Comparison of ENCODE assay signal across 19 cellular contexts in genomic region chr10:50593523-50593922, GRCh38. TPM values are rescaled to one million over a fixed set of nuclear protein-coding genes. Genes with fewer than 3 reads are reported as not detected.
DNase-seq lines count a peak whose midpoint lies in the region; ATAC-seq lines count a peak whose summit lies in the region.
"Had no signal": no experiment of that assay in that cellular context is flagged by ENCODE, and none has a peak within 500 bp of the region (broad histone marks: within the 10 kb centered on the region; RNA-seq: fewer than 3 reads in every experiment).

No MANE protein-coding gene starts in this region.

- peak overlapping the region; percentile 79 for H3K4me2 ChIP-seq in skeletal muscle satellite cell (ENCODE audit: low read length)

- H3K27me3 ChIP-seq in skeletal muscle satellite cell (ENCODE audit: control insufficient read depth, insufficient read depth, low read length): no peaks in the 10 kb centered on the region
- H3K27me3 ChIP-seq: esophagus squamous epithelium, Peyer's patch, testis had no signal

- no peaks in the 10 kb centered on the region for H3K27me3 Mint-ChIP-seq in activated CD4-positive, alpha-beta T cell treated with anti-CD3 and anti-CD28 coated beads for 36 hours
- no peaks in the 10 kb centered on the region for H3K27me3 Mint-ChIP-seq in activated T-helper 17 cell treated with anti-CD3 and anti-CD28 coated beads, Interleukin-2, amount 50 U/mL, for 72 hours
- H3K27me3 Mint-ChIP-seq: activated naive CD8-positive, alpha-beta T cell had no signal

- peaks cover 16% of the 10 kb centered on the region for H3K36me3 Mint-ChIP-seq in activated CD4-positive, alpha-beta T cell treated with anti-CD3 and anti-CD28 coated beads for 36 hours (ENCODE audit: low read depth)
- peaks cover 17% of the 10 kb centered on the region for H3K36me3 Mint-ChIP-seq in activated T-helper 17 cell treated with anti-CD3 and anti-CD28 coated beads, Interleukin-2, amount 50 U/mL, for 72 hours (ENCODE audit: low read depth)
- H3K36me3 Mint-ChIP-seq: mesothelial cell of epicardium had no signal

- DNase-seq in activated CD4-positive, alpha-beta T cell treated with anti-CD3 and anti-CD28 coated beads for 36 hours: no peak
- no peak for DNase-seq in activated CD4-positive, alpha-beta T cell treated with anti-CD3 and anti-CD28 coated beads, Interleukin-2, amount 50 U/mL, for 1 hour
- DNase-seq in fibroblast of peridontal ligament (ENCODE audit: extremely low read depth) (peak; percentile 42), iPS-NIHi11 (ENCODE audit: low spot score) (no peak), NK-92 (lab: John Stamatoyannopoulos, UW; ENCODE audit: unreplicated experiment) (no peak), T-helper 9 cell (no peak)
- DNase-seq: 8988T; activated CD4-positive, alpha-beta T cell treated with anti-CD3 and anti-CD28 coated beads, Interleukin-2, amount 50 U/mL, for 48 hours; activated T-cell treated with anti-CD3 and anti-CD28 coated beads, Interleukin-2, amount 50 U/mL, for 4 hours; esophagus squamous epithelium; NCI-H1436 treated with DMSO at 0.1 percent for 48 hours; nephron progenitor cell; Peyer's patch; testis had no signal

- intact Hi-C loops in activated CD4-positive, alpha-beta T cell treated with anti-CD3 and anti-CD28 coated beads for 36 hours (cut with DNase I, micrococcal nuclease): no loop called here

- peak; percentile 68 for ATAC-seq in activated CD4-positive, alpha-beta T cell treated with anti-CD3 and anti-CD28 coated beads for 36 hours
- ATAC-seq in activated T-helper 17 cell treated with anti-CD3 and anti-CD28 coated beads, Interleukin-2, amount 50 U/mL, for 72 hours (replicated peaks): peak; percentile 47

- peaks cover 17% of the 10 kb centered on the region for H3K4me1 ChIP-seq in skeletal muscle satellite cell (ENCODE audit: control insufficient read depth, insufficient read depth, low read length)
- H3K4me1 ChIP-seq: Peyer's patch, prostate gland, testis had no signal

- CTCF ChIA-PET in activated CD4-positive, alpha-beta T cell treated with anti-CD3 and anti-CD28 coated beads for 36 hours (lab: Charles Lee): no interaction called here

- H3K9ac ChIP-seq in skeletal muscle satellite cell (ENCODE audit: low read depth, low read length): peak overlapping the region; percentile 66

- no peak overlapping the region for H3K4me3 Mint-ChIP-seq in activated CD4-positive, alpha-beta T cell treated with anti-CD3 and anti-CD28 coated beads for 36 hours
- H3K4me3 Mint-ChIP-seq in activated T-helper 17 cell treated with anti-CD3 and anti-CD28 coated beads, Interleukin-2, amount 50 U/mL, for 72 hours: no peak overlapping the region
- H3K4me3 Mint-ChIP-seq: activated naive CD8-positive, alpha-beta T cell; activated T-cell treated with anti-CD3 and anti-CD28 coated beads, Interleukin-2, amount 50 U/mL, for 4 hours; mesothelial cell of epicardium; nephron progenitor cell had no signal

- peak overlapping the region; percentile 46 for H3K4me3 ChIP-seq in skeletal muscle satellite cell (ENCODE audit: low read length)
- H3K4me3 ChIP-seq: esophagus squamous epithelium, Peyer's patch, prostate gland, testis had no signal

- POLR2A ChIA-PET in activated CD4-positive, alpha-beta T cell treated with anti-CD3 and anti-CD28 coated beads for 36 hours (lab: Charles Lee): no interaction called here

- no peaks in the 10 kb centered on the region for H3K9me3 ChIP-seq in skeletal muscle satellite cell (replicated peaks; ENCODE audit: low read length)
- H3K9me3 ChIP-seq: esophagus squamous epithelium, Peyer's patch, prostate gland, testis had no signal

- peaks cover 22% of the 10 kb centered on the region for H3K4me1 Mint-ChIP-seq in activated CD4-positive, alpha-beta T cell treated with anti-CD3 and anti-CD28 coated beads for 36 hours
- peaks cover 11% of the 10 kb centered on the region for H3K4me1 Mint-ChIP-seq in activated T-helper 17 cell treated with anti-CD3 and anti-CD28 coated beads, Interleukin-2, amount 50 U/mL, for 72 hours
- H3K4me1 Mint-ChIP-seq: mesothelial cell of epicardium had no signal

- no peaks in the 10 kb centered on the region for H3K9me3 Mint-ChIP-seq in activated CD4-positive, alpha-beta T cell treated with anti-CD3 and anti-CD28 coated beads for 36 hours (ENCODE audit: low read depth)
- H3K9me3 Mint-ChIP-seq in activated T-helper 17 cell treated with anti-CD3 and anti-CD28 coated beads, Interleukin-2, amount 50 U/mL, for 72 hours: no peaks in the 10 kb centered on the region
- H3K9me3 Mint-ChIP-seq: activated T-cell treated with anti-CD3 and anti-CD28 coated beads, Interleukin-2, amount 50 U/mL, for 4 hours; mesothelial cell of epicardium; nephron progenitor cell had no signal

- H3K36me3 ChIP-seq in skeletal muscle satellite cell (ENCODE audit: insufficient read depth, low read length): no peaks in the 10 kb centered on the region
- H3K36me3 ChIP-seq: prostate gland had no signal

- no peak overlapping the region for H3K27ac Mint-ChIP-seq in activated CD4-positive, alpha-beta T cell treated with anti-CD3 and anti-CD28 coated beads for 36 hours
- H3K27ac Mint-ChIP-seq in activated T-helper 17 cell treated with anti-CD3 and anti-CD28 coated beads, Interleukin-2, amount 50 U/mL, for 72 hours: peak overlapping the region; percentile 3
- H3K27ac Mint-ChIP-seq: activated naive CD8-positive, alpha-beta T cell; mesothelial cell of epicardium; nephron progenitor cell had no signal

RNA-seq across cellular contexts. Expression of gene SGMS1, which starts 30.2 kb away (rescaled TPM):
- total RNA-seq in activated CD4-positive, alpha-beta T cell treated with anti-CD3 and anti-CD28 coated beads for 36 hours: 1 to 10 TPM; 7.5 to 9.0 TPM
- 10 to 100 TPM; 13.4 to 22.4 TPM for total RNA-seq in activated T-helper 17 cell treated with anti-CD3 and anti-CD28 coated beads, Interleukin-2, amount 50 U/mL, for 72 hours
- total RNA-seq in skeletal muscle satellite cell (2012; rRNA removed): 12.7 and 34.7 TPM in 2 replicates
